ENCODE assay signal across 8 cellular contexts in genomic region chr20:38805958-38806854, GRCh38. TPM values are rescaled to one million over a fixed set of nuclear protein-coding genes. Genes with fewer than 3 reads are reported as not detected.
DNase-seq lines count a peak whose midpoint lies in the region; ATAC-seq and TF ChIP-seq lines count a peak whose summit lies in the region.

No MANE protein-coding gene starts in this region.

- ATAC-seq in HG03354 (IDR thresholded peaks at IDR 0.05; ENCODE audit: poor library complexity, severe bottlenecking, unreplicated experiment), result peak; percentile 31
- peak; percentile 7 for ATAC-seq in effector memory CD8-positive, alpha-beta T cell (replicated peaks)
- peak; percentile 13 to 16 for ATAC-seq in naive thymus-derived CD8-positive, alpha-beta T cell
- ATAC-seq in HG03460 (IDR thresholded peaks at IDR 0.05; ENCODE audit: unreplicated experiment), result no peak

- H3K27ac ChIP-seq in ACC112 (ENCODE audit: low read depth, low read length) (no peak overlapping the region), testis (no peak overlapping the region)

- peak overlapping the region; percentile 28 for H2AFZ ChIP-seq in ACC112 (ENCODE audit: low read length, unreplicated experiment)

- H3K9me3 ChIP-seq in testis, result no peaks in the 10 kb centered on the region

- H3K9me3 Mint-ChIP-seq in effector memory CD8-positive, alpha-beta T cell, result no peaks in the 10 kb centered on the region
- H3K9me3 Mint-ChIP-seq in naive thymus-derived CD8-positive, alpha-beta T cell, result no peaks in the 10 kb centered on the region

- TF ChIP-seq CTCF in testis (IDR thresholded peaks at IDR 0.05), result no peak

- peak; percentile 34 for DNase-seq in activated CD4-positive, alpha-beta T cell treated with anti-CD3 and anti-CD28 coated beads, Interleukin-2, amount 50 U/mL, for 1 hour
- peak; percentile 45 to 56 (median 53) for DNase-seq in effector memory CD8-positive, alpha-beta T cell
- DNase-seq in naive thymus-derived CD8-positive, alpha-beta T cell, result peak; percentile 32 to 69 (median 56)
- DNase-seq in testis (no peak), NCI-H226 (no peak)

- peak overlapping the region; percentile 98 to 99 for H3K27ac Mint-ChIP-seq in effector memory CD8-positive, alpha-beta T cell
- H3K27ac Mint-ChIP-seq in naive thymus-derived CD8-positive, alpha-beta T cell, result peak overlapping the region; percentile 79 to 99 (median 96)

- peaks cover 69% of the 10 kb centered on the region for H3K27me3 ChIP-seq in ACC112 (ENCODE audit: insufficient read depth, low read length)
- H3K27me3 ChIP-seq in testis, result no peaks in the 10 kb centered on the region

- H3K4me3 ChIP-seq in ACC112 (ENCODE audit: low read depth, low read length) (peak overlapping the region; percentile 60), testis (peak overlapping the region; percentile 42 to 57)

- H3K4me1 Mint-ChIP-seq in effector memory CD8-positive, alpha-beta T cell (ENCODE audit: low read depth in 2 of 2), result peaks cover 51 to 56% of the 10 kb centered on the region in 2 donors
- H3K4me1 Mint-ChIP-seq in naive thymus-derived CD8-positive, alpha-beta T cell, result peaks cover 28 to 65% (median 64%) of the 10 kb centered on the region in 4 donors

- 0 to 2% methylated on average over 3 to 66 of the region's 81 CpGs for whole genome bisulfite sequencing in testis, 2 donors

- peaks cover 68% of the 10 kb centered on the region for H3K36me3 Mint-ChIP-seq in effector memory CD8-positive, alpha-beta T cell (ENCODE audit: insufficient read depth)
- peaks cover 0 to 10% (median 8%) of the 10 kb centered on the region in 3 donors for H3K36me3 Mint-ChIP-seq in naive thymus-derived CD8-positive, alpha-beta T cell

- peak overlapping the region; percentile 85 for H3K4me3 Mint-ChIP-seq in effector memory CD8-positive, alpha-beta T cell
- peak overlapping the region; percentile 85 to 96 (median 90) for H3K4me3 Mint-ChIP-seq in naive thymus-derived CD8-positive, alpha-beta T cell

- no peaks in the 10 kb centered on the region for H3K36me3 ChIP-seq in ACC112 (ENCODE audit: insufficient read depth, low read length)
- no peaks in the 10 kb centered on the region for H3K36me3 ChIP-seq in testis (ENCODE audit: low read depth, missing control alignments)

- TF ChIP-seq POLR2A in testis (IDR thresholded peaks at IDR 0.05), result no peak

- H3K4me1 ChIP-seq in ACC112 (ENCODE audit: control insufficient read depth, insufficient read depth, low read length, unreplicated experiment), result no peaks in the 10 kb centered on the region
- peaks cover 15% of the 10 kb centered on the region for H3K4me1 ChIP-seq in testis

- POLR2A ChIA-PET in naive thymus-derived CD8-positive, alpha-beta T cell (lab: Charles Lee), result interaction anchor here (0.7 to 5.5 kb wide), 22 partner anchors 10 to 334 kb away, joined by 3 to 105 read pairs (median 5); partner anchors contain the start of genes ACTR5, DHX35, FAM83D and RALGAPB

- no peaks in the 10 kb centered on the region for H3K27me3 Mint-ChIP-seq in effector memory CD8-positive, alpha-beta T cell
- peaks cover 0 to 2% (median 0%) of the 10 kb centered on the region in 5 donors for H3K27me3 Mint-ChIP-seq in naive thymus-derived CD8-positive, alpha-beta T cell

- no peaks in the 10 kb centered on the region for H3K79me2 ChIP-seq in ACC112 (ENCODE audit: control insufficient read depth, insufficient read depth, low read length, unreplicated experiment)

- intact Hi-C loops in testis (cut with DNase I; ENCODE audit: low total_unique reads), result no loop called here

RNA-seq across cellular contexts. Expression of gene PPP1R16B, which starts 0.7 kb away (rescaled TPM):
- total RNA-seq in naive thymus-derived CD8-positive, alpha-beta T cell, result 10 to 100 TPM; 31.4 to 33.6 TPM
- polyA plus RNA-seq in naive thymus-derived CD8-positive, alpha-beta T cell, result 10 to 100 TPM in 2 of 3 donors, 1 to 10 TPM in 1; 9.7 to 15.6 (median 13.4) TPM
- 1 to 10 TPM; 1.2 to 1.3 TPM for total RNA-seq in testis
- 3.7 TPM for polyA plus RNA-seq in testis (ENCODE audit: insufficient read depth, low read depth, low replicate concordance)

RNA-seq across cellular contexts. Expression of gene ACTR5, which starts 57.9 kb away (rescaled TPM):
- 10 to 100 TPM; 20.7 to 21.8 TPM for total RNA-seq in naive thymus-derived CD8-positive, alpha-beta T cell
- 10 to 100 TPM in 2 of 3 donors, 1 to 10 TPM in 1; 8.8 to 10.3 (median 10.2) TPM for polyA plus RNA-seq in naive thymus-derived CD8-positive, alpha-beta T cell
- 10 to 100 TPM; 22.7 to 26.9 TPM for total RNA-seq in testis
- 18.9 TPM for polyA plus RNA-seq in testis (ENCODE audit: insufficient read depth, low read depth, low replicate concordance)

Comparison
In these comparisons a context has a peak if more than half of its experiments do, and no peak if none do; other contexts are left out.
1. DNase-seq: peak in activated CD4-positive, alpha-beta T cell treated with anti-CD3 and anti-CD28 coated beads, Interleukin-2, amount 50 U/mL, for 1 hour (single experiment), effector memory CD8-positive, alpha-beta T cell (3 of 3) and naive thymus-derived CD8-positive, alpha-beta T cell (10 of 10); none in testis (single experiment) and NCI-H226 (single experiment).
2. RNA of gene PPP1R16B, which starts 0.7 kb away (total RNA-seq): 31.4 to 33.6 TPM in naive thymus-derived CD8-positive, alpha-beta T cell; 1.2 to 1.3 TPM in testis; every median in the first group is over 10 times any median in the second.